24 cellular contexts compared by ENCODE assay signal in genomic region chr7:120717166-120717565, GRCh38.
DNase-seq lines count a peak whose midpoint lies in the region; ATAC-seq, FAIRE-seq and TF ChIP-seq lines count a peak whose summit lies in the region.
"Had no signal": no experiment of that assay in that cellular context is flagged by ENCODE, and none has a peak within 500 bp of the region (broad histone marks: within the 10 kb centered on the region; RNA-seq: fewer than 3 reads in every experiment).

No MANE protein-coding gene starts in this region.

- in situ Hi-C loops in HepG2 (cut with HindIII; ENCODE audit: extremely low pct_ligation_motif_present, low pct_unique_long_range_greater_than_20kb), result no loop called here

- ATAC-seq in HepG2 (no peak), right lobe of liver (no peak), right cardiac atrium (no peak), omental fat pad (ENCODE audit: low FRiP score) (no peak)
- ATAC-seq: A549, GM23338, HCT116 had no signal

- no peak for FAIRE-seq in HepG2 (lab: Jason Lieb, UNC)
- FAIRE-seq: A549, D721Med, G401.6 had no signal

- no peak overlapping the region for H3K9ac ChIP-seq in HepG2 (ENCODE audit: insufficient read depth, low read depth, low read length)
- H3K9ac ChIP-seq: BLaER1 treated with 17β-estradiol and CSF1 and Interleukin-3, amounts not matched to agents 10 nM and 100 nM had no signal

- no peak overlapping the region for H3K4me3 Mint-ChIP-seq in nephron progenitor cell
- H3K4me3 Mint-ChIP-seq: CD14-positive monocyte; CD4-positive, alpha-beta T cell; CD8-positive, alpha-beta memory T cell; GM23338; H9; HFFc6 had no signal

- H3K4me2 ChIP-seq in HepG2 (ENCODE audit: low read depth, low read length), result no peak overlapping the region
- H3K4me2 ChIP-seq in PC-9, result peak overlapping the region; percentile 15
- H3K4me2 ChIP-seq: A549; BLaER1 treated with 17β-estradiol and CSF1 and Interleukin-3, amounts not matched to agents 10 nM and 100 nM; GM23338 had no signal

- H3K27me3 ChIP-seq in HepG2 (ENCODE audit: control insufficient read depth in 1 of 2, insufficient read depth in 2 of 2, low read length in 2 of 2), result no peaks in the 10 kb centered on the region
- H3K27me3 ChIP-seq in right lobe of liver, result peaks cover 0 to 6% of the 10 kb centered on the region in 2 donors
- no peaks in the 10 kb centered on the region for H3K27me3 ChIP-seq in PC-9 (ENCODE audit: insufficient read depth, low read depth)
- H3K27me3 ChIP-seq in right cardiac atrium (ENCODE audit: control insufficient read depth, insufficient read depth), result no peaks in the 10 kb centered on the region
- H3K27me3 ChIP-seq: BE2C had no signal

- no peaks in the 10 kb centered on the region for H3K9me2 ChIP-seq in PC-9 (ENCODE audit: insufficient read depth)

- TF ChIP-seq RAD21 in HepG2 (CRISPR knock-in tag; IDR thresholded peaks at IDR 0.05), result no peak

- H3K4me3 ChIP-seq in HepG2 (replicated peaks in 1 of 3; ENCODE audit: insufficient read depth in 1 of 3, low read depth in 2 of 3, low read length in 3 of 3) (no peak overlapping the region), right lobe of liver (no peak overlapping the region), PC-9 (no peak overlapping the region), right cardiac atrium (ENCODE audit: low read length) (no peak overlapping the region)
- H3K4me3 ChIP-seq: A549; BLaER1 treated with 17β-estradiol and CSF1 and Interleukin-3, amounts not matched to agents 10 nM and 100 nM; GM23338 had no signal

- 1% methylated on average over 4 of the region's 4 CpGs for WGBS in HepG2 (ENCODE audit: low lambda C conversion rate)
- WGBS in right lobe of liver (ENCODE audit: insufficient coverage, low coverage, low lambda C conversion rate, missing lambda C conversion rate), result 72% methylated on average over 4 of the region's 4 CpGs
- 75% methylated on average over 4 of the region's 4 CpGs for WGBS in right cardiac atrium

- no peaks in the 10 kb centered on the region for H3K27me3 Mint-ChIP-seq in nephron progenitor cell (ENCODE audit: low read depth, poor library complexity)
- H3K27me3 Mint-ChIP-seq: CD4-positive, alpha-beta T cell had no signal

- no peak for TF ChIP-seq CTCF in HepG2 (CRISPR knock-in tag; IDR thresholded peaks at IDR 0.05)
- no peak for TF ChIP-seq CTCF in right lobe of liver (IDR thresholded peaks at IDR 0.05)
- no peak for TF ChIP-seq CTCF in PC-9 (conservative IDR thresholded peaks at IDR 0.05)
- no peak for TF ChIP-seq CTCF in nephron progenitor cell (IDR thresholded peaks at IDR 0.05)
- TF ChIP-seq CTCF in omental fat pad (IDR thresholded peaks at IDR 0.05), result no peak

- DNase-seq in HepG2 (ENCODE audit: low spot score) (peak; percentile 6), right lobe of liver (no peak), PC-9 (no peak), nephron progenitor cell (no peak), T-helper 2 cell (no peak), right cardiac atrium (no peak), omental fat pad (ENCODE audit: low spot score) (no peak)
- DNase-seq: 8988T; ACHN; AML-193; BE2C; CD4-positive, alpha-beta T cell; CD8-positive, alpha-beta memory T cell; DMS 273 treated with DMSO at 0.1 percent for 48 hours; DND-41; H9; HFFc6 had no signal

- H3K9me3 Mint-ChIP-seq in nephron progenitor cell, result no peaks in the 10 kb centered on the region
- H3K9me3 Mint-ChIP-seq: CD14-positive monocyte; CD4-positive, alpha-beta T cell; GM23338; H9; HFFc6 had no signal

- H4K20me1 ChIP-seq in HepG2 (ENCODE audit: insufficient read depth, low read length) (no peaks in the 10 kb centered on the region), PC-9 (ENCODE audit: insufficient read depth) (no peaks in the 10 kb centered on the region)
- H4K20me1 ChIP-seq: BLaER1 treated with 17β-estradiol and CSF1 and Interleukin-3, amounts not matched to agents 10 nM and 100 nM had no signal

- no peak for TF ChIP-seq POLR2A in HepG2 (IDR thresholded peaks at IDR 0.05; ENCODE audit: insufficient read depth in 1 of 2, low read depth in 2 of 2, low read length in 2 of 2)
- no peak for TF ChIP-seq POLR2A in right lobe of liver (IDR thresholded peaks at IDR 0.05)

- no peaks in the 10 kb centered on the region for H3K9me3 ChIP-seq in HepG2 (ENCODE audit: low read length)
- H3K9me3 ChIP-seq in right lobe of liver, result no peaks in the 10 kb centered on the region
- H3K9me3 ChIP-seq in PC-9 (ENCODE audit: insufficient read depth, low read depth), result no peaks in the 10 kb centered on the region
- H3K9me3 ChIP-seq in right cardiac atrium (ENCODE audit: control insufficient read depth, low read length), result no peaks in the 10 kb centered on the region
- H3K9me3 ChIP-seq: A549, BE2C had no signal

- BruUV-seq in HepG2 (replicated peaks; lab: Mats Ljungman, UMichigan) (no TSS peak), PC-9 (replicated peaks; lab: Mats Ljungman, UMichigan) (no TSS peak)

- POLR2A ChIA-PET in HepG2 (lab: Yijun Ruan, JAX) (no interaction called here), PC-9 (lab: Charles Lee; ENCODE audit: unreplicated experiment) (no interaction called here)

- H3K79me2 ChIP-seq in HepG2 (ENCODE audit: insufficient read depth, low read length), result no peaks in the 10 kb centered on the region
- H3K79me2 ChIP-seq in PC-9 (ENCODE audit: low read depth), result no peaks in the 10 kb centered on the region

- peak overlapping the region; percentile 3 for H3K27ac Mint-ChIP-seq in nephron progenitor cell
- H3K27ac Mint-ChIP-seq: CD14-positive monocyte; CD4-positive, alpha-beta T cell; CD8-positive, alpha-beta memory T cell; GM23338; H9; HFFc6 had no signal

- H3F3A ChIP-seq in PC-9 (ENCODE audit: insufficient read depth, low read depth), result no peaks in the 10 kb centered on the region

- peaks cover 8% of the 10 kb centered on the region for H3K4me1 Mint-ChIP-seq in nephron progenitor cell
- H3K4me1 Mint-ChIP-seq: CD14-positive monocyte; CD8-positive, alpha-beta memory T cell had no signal

- H3K36me3 ChIP-seq in HepG2 (replicated peaks in 1 of 2; ENCODE audit: control insufficient read depth in 1 of 2, insufficient read depth in 2 of 2, low read length in 2 of 2), result no peaks in the 10 kb centered on the region
- no peaks in the 10 kb centered on the region for H3K36me3 ChIP-seq in right lobe of liver
- no peaks in the 10 kb centered on the region for H3K36me3 ChIP-seq in PC-9 (ENCODE audit: low read depth)
- H3K36me3 ChIP-seq: BE2C; BLaER1 treated with 17β-estradiol and CSF1 and Interleukin-3, amounts not matched to agents 10 nM and 100 nM had no signal

- H3K27ac ChIP-seq in HepG2 (ENCODE audit: extremely low read length, insufficient read depth, low read length), result no peak overlapping the region
- no peak overlapping the region for H3K27ac ChIP-seq in right lobe of liver
- no peak overlapping the region for H3K27ac ChIP-seq in PC-9
- no peak overlapping the region for H3K27ac ChIP-seq in right cardiac atrium (ENCODE audit: low read length)
- H3K27ac ChIP-seq: A549; BLaER1 treated with 17β-estradiol and CSF1 and Interleukin-3, amounts not matched to agents 10 nM and 100 nM had no signal

- no peaks in the 10 kb centered on the region for H3K36me3 Mint-ChIP-seq in nephron progenitor cell (ENCODE audit: low read depth)
- H3K36me3 Mint-ChIP-seq: CD14-positive monocyte; CD8-positive, alpha-beta memory T cell had no signal

- H2AFZ ChIP-seq in HepG2 (ENCODE audit: low read length) (no peak overlapping the region), PC-9 (peak overlapping the region; percentile 70)
- H2AFZ ChIP-seq: GM23338 had no signal

- H3K4me1 ChIP-seq in HepG2 (ENCODE audit: insufficient read depth, low read length) (no peaks in the 10 kb centered on the region), right lobe of liver (no peaks in the 10 kb centered on the region), PC-9 (replicated peaks; ENCODE audit: insufficient read depth) (peaks cover 6% of the 10 kb centered on the region; the same call in 1 of the 2 replicates), right cardiac atrium (ENCODE audit: control insufficient read depth, insufficient read depth, low read length) (no peaks in the 10 kb centered on the region)
- H3K4me1 ChIP-seq: A549; BE2C; BLaER1 treated with 17β-estradiol and CSF1 and Interleukin-3, amounts not matched to agents 10 nM and 100 nM had no signal

- intact Hi-C loops in HepG2 (cut with micrococcal nuclease; ENCODE audit: unreplicated experiment), result no loop called here
- intact Hi-C loops in right lobe of liver (cut with DNase I), result no loop called here
- intact Hi-C loops in PC-9 (cut with micrococcal nuclease; ENCODE audit: unreplicated experiment), result no loop called here
- intact Hi-C loops in right cardiac atrium (cut with DNase I), result no loop called here

- CTCF ChIA-PET in HepG2 (lab: Yijun Ruan, JAX; ENCODE audit: low intra/inter-chr PET ratio, low total read pairs), result no interaction called here
- CTCF ChIA-PET in PC-9 (lab: Charles Lee), result no interaction called here

- no peak for TF ChIP-seq EP300 in HepG2 (IDR thresholded peaks at IDR 0.05; ENCODE audit: low read depth in 2 of 2, low read length in 2 of 2)
- TF ChIP-seq EP300 in HepG2 (CRISPR knock-in tag; IDR thresholded peaks at IDR 0.05; ENCODE audit: borderline replicate concordance), result no peak

TF ChIP-seq in HepG2, 621 proteins besides CTCF, POLR2A, EP300 and RAD21:
- no peak for TF ChIP-seq ATF1 (CRISPR knock-in tag; IDR thresholded peaks at IDR 0.05)
- TF ChIP-seq FOSL2 (CRISPR knock-in tag; IDR thresholded peaks at IDR 0.05), result 0 out of 2 replicates have a peak, but pooled peaks have one; percentile 6
